Comparison of ENCODE assay signal across 1 cellular context in genomic region chrX:107710617-107711391, GRCh38.
TF ChIP-seq lines count a peak whose summit lies in the region.

No MANE protein-coding gene starts in this region.

TF ChIP-seq in GM12878, 131 proteins besides CTCF, POLR2A, EP300 and RAD21 (continued from another document and continues in another):
- TF ChIP-seq ZNF687 (IDR thresholded peaks at IDR 0.05): no peak
- peak; percentile 38; the same call in 1 of the 2 replicates for TF ChIP-seq CREM (IDR thresholded peaks at IDR 0.05; ENCODE audit: low read depth)
- TF ChIP-seq BRCA1 (IDR thresholded peaks at IDR 0.05; ENCODE audit: low read depth, low read length): no peak
- TF ChIP-seq NKRF (conservative IDR thresholded peaks at IDR 0.05): no peak
- TF ChIP-seq PAX5 (IDR thresholded peaks at IDR 0.05; ENCODE audit: borderline replicate concordance, low read depth, low read length): 0 out of 2 replicates have a peak, but pooled peaks have one; percentile 2
- no peak for TF ChIP-seq EGR1 (IDR thresholded peaks at IDR 0.05; ENCODE audit: borderline replicate concordance in 1 of 2, low read depth in 2 of 2, low read length in 2 of 2)
- TF ChIP-seq ZBTB33 (IDR thresholded peaks at IDR 0.05): no peak
- 0 out of 2 replicates have a peak, but pooled peaks have one; percentile 39 for TF ChIP-seq LARP7 (IDR thresholded peaks at IDR 0.05)
- no peak for TF ChIP-seq NRF1 (conservative IDR thresholded peaks at IDR 0.05; ENCODE audit: low read depth, low read length)
- no peak for TF ChIP-seq RELA (IDR thresholded peaks at IDR 0.05; ENCODE audit: borderline replicate concordance, partially characterized antibody)
- no peak for TF ChIP-seq PRDM15 (CRISPR knock-in tag; IDR thresholded peaks at IDR 0.05)
- TF ChIP-seq NFXL1 (IDR thresholded peaks at IDR 0.05; ENCODE audit: borderline replicate concordance): no peak
- TF ChIP-seq MEF2B (IDR thresholded peaks at IDR 0.05; ENCODE audit: partially characterized antibody, poor library complexity, severe bottlenecking): peak; percentile 99
- TF ChIP-seq IRF4 (IDR thresholded peaks at IDR 0.05; ENCODE audit: low read depth, low read length): 0 out of 2 replicates have a peak, but pooled peaks have one; percentile 14
- no peak; the same call in 1 of the 2 replicates for TF ChIP-seq MTA3 (IDR thresholded peaks at IDR 0.05; ENCODE audit: borderline replicate concordance, low read length)
- 0 out of 2 replicates have a peak, but pooled peaks have one; percentile 25 for TF ChIP-seq POLR2AphosphoS5 (IDR thresholded peaks at IDR 0.05; ENCODE audit: low read length)
- no peak for TF ChIP-seq MTA2 (IDR thresholded peaks at IDR 0.05; ENCODE audit: low read depth)
- no peak for TF ChIP-seq PML (IDR thresholded peaks at IDR 0.05; ENCODE audit: low read length)
- no peak for TF ChIP-seq HDAC2 (IDR thresholded peaks at IDR 0.05)
- TF ChIP-seq YY1 (IDR thresholded peaks at IDR 0.05; ENCODE audit: low read depth, low read length): no peak
- no peak for TF ChIP-seq CBX5 (IDR thresholded peaks at IDR 0.05; ENCODE audit: low read depth)
- TF ChIP-seq USF2 (IDR thresholded peaks at IDR 0.05; ENCODE audit: borderline replicate concordance, low read depth, low read length): no peak
- no peak for TF ChIP-seq ASH2L (IDR thresholded peaks at IDR 0.05; ENCODE audit: borderline replicate concordance, low read depth)
- TF ChIP-seq BCL11A (IDR thresholded peaks at IDR 0.05; ENCODE audit: low read depth, low read length): peak; percentile 45; the same call in 1 of the 2 replicates
- TF ChIP-seq RFX5 (IDR thresholded peaks at IDR 0.05; ENCODE audit: low read depth, low read length): peak; percentile 71
- TF ChIP-seq RB1 (IDR thresholded peaks at IDR 0.05; ENCODE audit: borderline replicate concordance): peak; percentile 79; the same call in 1 of the 2 replicates
- TF ChIP-seq ZNF384 (IDR thresholded peaks at IDR 0.05; ENCODE audit: borderline replicate concordance, low read depth, low read length): peak; percentile 58; the same call in 1 of the 2 replicates
- peak; percentile 75; the same call in 1 of the 2 replicates for TF ChIP-seq GATAD2B (conservative IDR thresholded peaks at IDR 0.05; ENCODE audit: low read depth)
- TF ChIP-seq DPF2 (IDR thresholded peaks at IDR 0.05): no peak; the same call in 1 of the 2 replicates
- no peak for TF ChIP-seq CEBPB (IDR thresholded peaks at IDR 0.05; ENCODE audit: borderline replicate concordance in 1 of 2, low read depth in 2 of 2, low read length in 2 of 2)
- TF ChIP-seq NFIC (IDR thresholded peaks at IDR 0.05; ENCODE audit: low read depth, low read length): peak; percentile 48
- TF ChIP-seq IKZF1 (conservative IDR thresholded peaks at IDR 0.05): peak; percentile 63
- TF ChIP-seq YBX1 (IDR thresholded peaks at IDR 0.05): peak; percentile 84; the same call in 1 of the 2 replicates
- TF ChIP-seq TBL1XR1 (IDR thresholded peaks at IDR 0.05; ENCODE audit: low read depth, low read length): no peak
- peak; percentile 45; the same call in 1 of the 2 replicates for TF ChIP-seq CREB1 (IDR thresholded peaks at IDR 0.05; ENCODE audit: low read depth)
- no peak for TF ChIP-seq CHD4 (IDR thresholded peaks at IDR 0.05)
- no peak for TF ChIP-seq ZSCAN29 (IDR thresholded peaks at IDR 0.05)
- TF ChIP-seq MXI1 (IDR thresholded peaks at IDR 0.05; ENCODE audit: low read depth, low read length): peak; percentile 74
- no peak for TF ChIP-seq TCF7 (IDR thresholded peaks at IDR 0.05; ENCODE audit: borderline replicate concordance)
- peak; percentile 83 for TF ChIP-seq CUX1 (IDR thresholded peaks at IDR 0.05; ENCODE audit: insufficient replicate concordance, low read depth, low read length)
- peak; percentile 49 for TF ChIP-seq SKIL (IDR thresholded peaks at IDR 0.05; ENCODE audit: low read depth, poor library complexity, severe bottlenecking)
- 0 out of 2 replicates have a peak, but pooled peaks have one; percentile 40 for TF ChIP-seq MEF2A (IDR thresholded peaks at IDR 0.05; ENCODE audit: insufficient read depth, low read depth, low read length)
- no peak for TF ChIP-seq RAD51 (IDR thresholded peaks at IDR 0.05)
- TF ChIP-seq RUNX3 (IDR thresholded peaks at IDR 0.05; ENCODE audit: low read length): peak; percentile 73
- no peak for TF ChIP-seq ZBED1 (IDR thresholded peaks at IDR 0.05; ENCODE audit: borderline replicate concordance)
